In the genomic region with DNA sequence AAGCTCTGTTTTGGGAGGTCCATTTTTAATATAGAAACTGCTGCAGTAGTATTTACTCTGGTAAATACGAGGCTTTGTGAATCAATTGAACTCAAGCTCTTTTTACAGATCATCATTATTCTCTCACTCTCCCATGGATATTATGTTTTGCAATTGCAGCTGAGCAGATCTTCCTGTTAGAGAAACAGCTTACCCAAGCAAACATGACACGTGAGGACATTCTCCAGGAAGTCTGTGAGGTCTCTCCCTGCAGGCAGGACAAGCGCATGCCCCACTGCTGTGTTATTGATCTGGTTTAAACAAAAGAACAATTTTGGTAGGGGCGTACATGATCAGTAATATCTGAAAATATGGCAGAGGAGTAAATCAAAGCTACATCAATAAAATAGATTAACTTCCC, we compare ENCODE assay signal across 15 cellular contexts.
DNase-seq lines count a peak whose midpoint lies in the region; ATAC-seq and TF ChIP-seq lines count a peak whose summit lies in the region.
"Had no signal": no experiment of that assay in that cellular context is flagged by ENCODE, and none has a peak within 500 bp of the region (broad histone marks: within the 10 kb centered on the region; RNA-seq: fewer than 3 reads in every experiment).

No MANE protein-coding gene starts in this region.

- H3K4me3 ChIP-seq in NB4 (ENCODE audit: low read depth, low read length), result no peak overlapping the region
- no peak overlapping the region for H3K4me3 ChIP-seq in esophagus muscularis mucosa
- H3K4me3 ChIP-seq in neuron (ENCODE audit: low read length), result no peak overlapping the region
- H3K4me3 ChIP-seq: adrenal gland, BLaER1, K562, thoracic aorta had no signal

- POLR2A ChIA-PET in GM10248 (lab: Yijun Ruan, JAX), result no interaction called here

- H3K27me3 ChIP-seq in esophagus muscularis mucosa, result no peaks in the 10 kb centered on the region
- no peaks in the 10 kb centered on the region for H3K27me3 ChIP-seq in neuron (ENCODE audit: insufficient read depth, low read length)
- H3K27me3 ChIP-seq: adrenal gland, BLaER1 had no signal

- H3K27ac ChIP-seq in esophagus muscularis mucosa (replicated peaks in 1 of 4), result peak overlapping the region; percentile 10 to 55 (median 32)
- H3K27ac ChIP-seq: adrenal gland, BLaER1, thoracic aorta had no signal

- peak; percentile 28 for DNase-seq in AG20443 (ENCODE audit: low spot score)
- peak; percentile 15 for DNase-seq in NB4 (ENCODE audit: low read depth)
- no peak for DNase-seq in esophagus muscularis mucosa (ENCODE audit: extremely low spot score)
- no peak for DNase-seq in kidney glomerular epithelial cell (lab: John Stamatoyannopoulos, UW)
- DNase-seq in 8988T, result no peak
- no peak for DNase-seq in GM10248 (ENCODE audit: extremely low spot score)
- DNase-seq: activated CD4-positive, alpha-beta T cell treated with anti-CD3 and anti-CD28 coated beads, Interleukin-2, amount 50 U/mL, for 48 hours; H9; stimulated activated CD4-positive, alpha-beta T cell treated with anti-CD3 and anti-CD28 coated beads, Interleukin-15, amount 100 ng/mL, for 24 hours had no signal

- WGBS in esophagus muscularis mucosa, result 57% methylated on average over 4 of the region's 4 CpGs

- intact Hi-C loops in esophagus muscularis mucosa (cut with DNase I), result no loop called here

- H3K4me1 ChIP-seq in esophagus muscularis mucosa, result peaks cover 0 to 9% (median 4%) of the 10 kb centered on the region in 4 donors
- H3K4me1 ChIP-seq in neuron (ENCODE audit: insufficient read depth, low read length), result no peaks in the 10 kb centered on the region
- H3K4me1 ChIP-seq: adrenal gland had no signal

- no peaks in the 10 kb centered on the region for H3K9me3 ChIP-seq in esophagus muscularis mucosa
- no peaks in the 10 kb centered on the region for H3K9me3 ChIP-seq in neuron (ENCODE audit: low read length)
- H3K9me3 ChIP-seq: adrenal gland, BLaER1, thoracic aorta had no signal

- no peak for TF ChIP-seq POLR2A in NB4 (IDR thresholded peaks at IDR 0.05; ENCODE audit: extremely low read depth, insufficient read length)
- TF ChIP-seq POLR2A in esophagus muscularis mucosa (IDR thresholded peaks at IDR 0.05; ENCODE audit: low read depth), result no peak

- no peak for TF ChIP-seq CTCF in NB4 (IDR thresholded peaks at IDR 0.05; ENCODE audit: low read depth, low read length)
- TF ChIP-seq CTCF in esophagus muscularis mucosa (IDR thresholded peaks at IDR 0.05), result no peak
- TF ChIP-seq CTCF in GM10248 (IDR thresholded peaks at IDR 0.05; ENCODE audit: control extremely low read depth, extremely low read depth, low read depth, missing control alignments), result no peak

- TF ChIP-seq EP300 in esophagus muscularis mucosa (IDR thresholded peaks at IDR 0.05), result no peak

- peak overlapping the region; percentile 10 for H2AFZ ChIP-seq in neuron (ENCODE audit: low read depth, low read length)

- CTCF ChIA-PET in GM10248 (lab: Yijun Ruan, JAX), result no interaction called here

- H3K36me3 ChIP-seq in esophagus muscularis mucosa (peaks cover 21 to 83% (median 52%) of the 10 kb centered on the region in 4 donors), neuron (ENCODE audit: insufficient read depth, low read length) (no peaks in the 10 kb centered on the region)
- H3K36me3 ChIP-seq: adrenal gland, BLaER1 had no signal

- ATAC-seq in HG02885 (IDR thresholded peaks at IDR 0.05; ENCODE audit: poor library complexity, unreplicated experiment), result no peak
- ATAC-seq: K562 had no signal

Comparison
In these comparisons a context has a peak if more than half of its experiments do, and no peak if none do; other contexts are left out.
1. DNase-seq: peak in AG20443 (single experiment) and NB4 (single experiment); none in esophagus muscularis mucosa (single experiment), kidney glomerular epithelial cell (single experiment), 8988T (single experiment) and GM10248 (single experiment).